In the genomic region with DNA sequence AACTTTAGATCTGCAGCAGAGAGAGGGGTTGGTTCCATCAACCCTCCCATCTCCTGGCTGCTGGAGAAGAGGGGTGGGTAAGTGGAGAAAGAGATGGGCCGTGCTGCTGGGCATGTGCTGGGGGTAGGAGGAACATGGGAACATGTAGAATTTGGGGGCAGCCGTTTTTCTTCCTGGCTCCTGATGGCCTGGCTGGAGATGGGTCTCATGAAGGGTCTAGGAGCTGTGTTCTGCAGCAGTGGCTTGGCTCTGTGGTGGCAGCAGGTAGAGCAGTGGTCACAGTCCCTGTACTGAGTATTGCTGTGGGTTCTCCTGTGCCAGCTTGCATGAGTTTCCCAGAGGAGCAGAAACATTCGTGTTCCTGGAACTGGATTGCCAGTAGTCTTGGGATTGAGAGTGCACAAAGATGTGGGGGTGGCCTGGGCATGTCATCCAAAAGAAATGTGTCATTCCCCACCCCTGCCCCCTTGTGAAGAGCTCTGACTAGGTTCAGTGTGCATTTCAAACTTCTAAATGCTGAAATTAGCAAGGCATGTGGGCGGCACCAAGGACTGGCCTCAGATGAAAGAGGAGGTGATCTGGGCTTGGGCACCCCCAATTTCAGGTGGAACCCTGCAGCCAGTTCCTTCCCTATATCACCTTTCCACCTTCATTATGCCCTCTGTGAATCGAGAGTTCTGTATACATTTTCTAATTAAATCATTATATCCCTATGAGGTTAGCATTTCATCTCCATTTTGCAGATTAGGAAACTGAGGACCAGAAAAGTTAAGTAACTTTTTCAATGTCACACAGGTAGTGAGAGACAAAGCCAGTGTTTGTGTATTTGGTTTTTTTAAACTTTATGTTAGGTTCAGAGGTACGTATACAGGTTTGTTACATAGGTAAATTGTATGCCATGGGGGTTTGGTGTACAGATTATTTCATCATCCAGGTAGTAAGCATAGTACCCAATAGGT, we compare ENCODE assay signal across 8 cellular contexts. TPM values are rescaled to one million over a fixed set of nuclear protein-coding genes. Genes with fewer than 3 reads are reported as not detected.
DNase-seq lines count a peak whose midpoint lies in the region; ATAC-seq, FAIRE-seq and TF ChIP-seq lines count a peak whose summit lies in the region.
"Had no signal": no experiment of that assay in that cellular context is flagged by ENCODE, and none has a peak within 500 bp of the region (broad histone marks: within the 10 kb centered on the region; RNA-seq: fewer than 3 reads in every experiment).

No MANE protein-coding gene starts in this region.

- peaks cover 4 to 25% of the 10 kb centered on the region in 2 experiments; a peak in 4 of 5 replicates for H3K4me1 ChIP-seq in K562 (replicated peaks in 1 of 2; ENCODE audit: control insufficient read depth in 2 of 2, insufficient read depth in 2 of 2, low read length in 2 of 2)

- H3K79me2 ChIP-seq in K562 (ENCODE audit: control insufficient read depth, insufficient read depth, low read length), result no peaks in the 10 kb centered on the region

- H3K27me3 Mint-ChIP-seq in activated CD4-positive, alpha-beta memory T cell treated with anti-CD3 and anti-CD28 coated beads for 36 hours, result peaks cover 47% of the 10 kb centered on the region

- no peaks in the 10 kb centered on the region for H3K9me1 ChIP-seq in K562 (ENCODE audit: control insufficient read depth, insufficient read depth, low read length)

- H3K4me1 Mint-ChIP-seq in activated CD4-positive, alpha-beta memory T cell treated with anti-CD3 and anti-CD28 coated beads for 36 hours (ENCODE audit: low read depth), result peaks cover 9% of the 10 kb centered on the region

- no peak for TF ChIP-seq POLR2A in K562 (conservative IDR thresholded peaks at IDR 0.05)
- no peak for TF ChIP-seq POLR2A in lower leg skin (IDR thresholded peaks at IDR 0.05)

- no peaks in the 10 kb centered on the region for H3K36me3 Mint-ChIP-seq in activated CD4-positive, alpha-beta memory T cell treated with anti-CD3 and anti-CD28 coated beads for 36 hours

- peaks cover 32 to 83% of the 10 kb centered on the region in 2 experiments; a peak in 4 of 5 replicates for H3K27me3 ChIP-seq in K562 (ENCODE audit: control insufficient read depth in 2 of 2, insufficient read depth in 2 of 2, low read length in 2 of 2)

- 1% methylated on average over 6 of the region's 6 CpGs for WGBS in K562 (ENCODE audit: insufficient coverage, low coverage, missing lambda C conversion rate)
- 55 to 64% methylated on average over 6 of the region's 6 CpGs for WGBS in lower leg skin, 2 donors

- DNase-seq in HK-2 (ENCODE audit: unreplicated experiment) (peak; percentile 44), K562 (ENCODE audit: extremely low read depth in 1 of 4, low spot score in 3 of 4) (no peak), lower leg skin (ENCODE audit: low spot score in 2 of 2) (no peak), NCI-H748 treated with DMSO at 0.1 percent for 48 hours (lab: John Stamatoyannopoulos, UW) (no peak)
- no peak for DNase-seq in activated CD4-positive, alpha-beta memory T cell treated with anti-CD3 and anti-CD28 coated beads for 36 hours
- DNase-seq: activated gamma-delta T cell treated with Interleukin-2 at 50 U/mL for 16 hours had no signal

- H3K4me3 Mint-ChIP-seq in activated CD4-positive, alpha-beta memory T cell treated with anti-CD3 and anti-CD28 coated beads for 36 hours, result no peak overlapping the region

- no peak overlapping the region for H3K9ac ChIP-seq in K562 (ENCODE audit: insufficient read depth in 1 of 2, low read depth in 2 of 2, low read length in 2 of 2)

- ATAC-seq in K562, result no peak
- no peak for ATAC-seq in GM21423 (IDR thresholded peaks at IDR 0.05; ENCODE audit: unreplicated experiment)

- H3K27ac ChIP-seq in K562 (ENCODE audit: extremely low read depth, low read depth, low read length), result no peak overlapping the region
- H3K27ac ChIP-seq in temporal lobe (ENCODE audit: low read depth, low read length), result peak overlapping the region; percentile 88

- FAIRE-seq in K562 (lab: Jason Lieb, UNC), result no peak

- BruUV-seq in K562 (replicated peaks; lab: Mats Ljungman, UMichigan), result no TSS peak

- H3K9me3 ChIP-seq in K562 (replicated peaks; ENCODE audit: control insufficient read depth, insufficient read depth, low read depth, low read length), result no peaks in the 10 kb centered on the region

- H3K4me2 ChIP-seq in K562 (ENCODE audit: insufficient read depth, low read length), result no peak overlapping the region

- H3K9me3 Mint-ChIP-seq in activated CD4-positive, alpha-beta memory T cell treated with anti-CD3 and anti-CD28 coated beads for 36 hours, result no peaks in the 10 kb centered on the region

- CTCF ChIA-PET in K562 (lab: Yijun Ruan, JAX; ENCODE audit: low intra/inter-chr PET ratio), result interaction anchor here (0.6 kb wide), 1 partner anchor 70 kb away, joined by 4 read pairs; no protein-coding TSS in a partner anchor
- CTCF ChIA-PET in activated CD4-positive, alpha-beta memory T cell treated with anti-CD3 and anti-CD28 coated beads for 36 hours (lab: Charles Lee), result interaction anchor here (1.2 to 1.3 kb wide), 2 partner anchors 19 to 70 kb away, joined by 3 to 7 read pairs; no protein-coding TSS in a partner anchor

- H3K4me3 ChIP-seq in K562 (no peak overlapping the region), lower leg skin (ENCODE audit: low read depth, poor library complexity, severe bottlenecking) (peak overlapping the region; percentile 78)

- no peak for TF ChIP-seq RAD21 in K562 (CRISPR knock-in tag; conservative IDR thresholded peaks at IDR 0.05 in 1 of 2, IDR thresholded peaks at IDR 0.05 in 1 of 2)

- H3K27ac Mint-ChIP-seq in activated CD4-positive, alpha-beta memory T cell treated with anti-CD3 and anti-CD28 coated beads for 36 hours, result no peak overlapping the region

- TF ChIP-seq CTCF in K562 (IDR thresholded peaks at IDR 0.05 in 2 of 3, conservative IDR thresholded peaks at IDR 0.05 in 1 of 3; ENCODE audit: insufficient read depth in 2 of 3, low read depth in 1 of 3, low read length in 3 of 3) (no peak), lower leg skin (IDR thresholded peaks at IDR 0.05) (no peak)

- no peak for TF ChIP-seq EP300 in K562 (IDR thresholded peaks at IDR 0.05; ENCODE audit: low read length)

- no peaks in the 10 kb centered on the region for H3K36me3 ChIP-seq in K562 (ENCODE audit: control insufficient read depth, insufficient read depth, low read length)

- intact Hi-C loops in K562 (cut with micrococcal nuclease) (no loop called here), lower leg skin (cut with DNase I; ENCODE audit: low total_unique reads) (no loop called here)
- intact Hi-C loops in activated CD4-positive, alpha-beta memory T cell treated with anti-CD3 and anti-CD28 coated beads for 36 hours (cut with micrococcal nuclease), result loop anchor here (1.0 to 10.0 kb wide), 2 partner anchors 8 to 368 kb away; no protein-coding TSS in a partner anchor

- POLR2A ChIA-PET in K562 (lab: Yijun Ruan, JAX), result interaction anchor here (0.6 to 1.2 kb wide), 3 partner anchors 8 to 647 kb away, joined by 3 to 4 read pairs (median 3); no protein-coding TSS in a partner anchor
- POLR2A ChIA-PET in activated CD4-positive, alpha-beta memory T cell treated with anti-CD3 and anti-CD28 coated beads for 36 hours (lab: Charles Lee), result no interaction called here

- in situ Hi-C loops in K562 (cut with MboI), result no loop called here

- no peak overlapping the region for H2AFZ ChIP-seq in K562 (ENCODE audit: low read depth, low read length)

- H4K20me1 ChIP-seq in K562 (replicated peaks; ENCODE audit: control insufficient read depth, insufficient read depth, low read length), result no peaks in the 10 kb centered on the region

TF ChIP-seq in K562, 482 proteins besides CTCF, POLR2A, EP300 and RAD21 (continues in another document):
- TF ChIP-seq BRD9 (IDR thresholded peaks at IDR 0.05; ENCODE audit: low read depth, partially characterized antibody), result no peak
- no peak for TF ChIP-seq MTF1 (CRISPR knock-in tag; IDR thresholded peaks at IDR 0.05; ENCODE audit: borderline replicate concordance)
- TF ChIP-seq SMAD1 (IDR thresholded peaks at IDR 0.05; ENCODE audit: low read depth, low read length, partially characterized antibody), result no peak
- peak; percentile 70 for TF ChIP-seq RBM25 (IDR thresholded peaks at IDR 0.05; ENCODE audit: low read depth, low read length, severe bottlenecking)
- TF ChIP-seq ELF2 (CRISPR knock-in tag; IDR thresholded peaks at IDR 0.05), result no peak
- no peak for TF ChIP-seq RCOR1 (IDR thresholded peaks at IDR 0.05; ENCODE audit: borderline replicate concordance in 1 of 2, low read depth in 2 of 2, low read length in 2 of 2)
- no peak for TF ChIP-seq SMARCA5 (IDR thresholded peaks at IDR 0.05)
- TF ChIP-seq NRF1 (conservative IDR thresholded peaks at IDR 0.05 in 1 of 2, IDR thresholded peaks at IDR 0.05 in 1 of 2), result no peak
- TF ChIP-seq CEBPB (tag; IDR thresholded peaks at IDR 0.05), result peak; percentile 40
- no peak for TF ChIP-seq RBM15 (IDR thresholded peaks at IDR 0.05; ENCODE audit: insufficient read depth, low read length)
- TF ChIP-seq KLF10 (CRISPR knock-in tag; IDR thresholded peaks at IDR 0.05), result no peak
- TF ChIP-seq KDM1A (IDR thresholded peaks at IDR 0.05), result peak in 1 of 2 experiments; percentile 23; a peak in 1 of 4 replicates
- TF ChIP-seq MCM7 (IDR thresholded peaks at IDR 0.05), result no peak
- TF ChIP-seq ZNF197 (CRISPR knock-in tag; IDR thresholded peaks at IDR 0.05; ENCODE audit: low read depth), result no peak
- TF ChIP-seq SNIP1 (IDR thresholded peaks at IDR 0.05; ENCODE audit: low read depth), result no peak

RNA-seq across cellular contexts. Expression of a gene that starts 2.1 kb away (rescaled TPM):
- total RNA-seq in K562 (2011; cell fraction: chromatin; rRNA removed; ENCODE audit: low replicate concordance), result 0.11 and 0.12 TPM in 2 replicates
- total RNA-seq in K562 (2011; cell fraction: nucleolus; rRNA removed), result 0.13 and 0.17 TPM in 2 replicates
- 0.15 TPM in 2 replicates for total RNA-seq in K562 (2011; cell fraction: nucleoplasm; rRNA removed)
- total RNA-seq in K562 (2014; rRNA removed), result 0.23 and 0.33 TPM in 2 replicates
- total RNA-seq in K562 (2014; rRNA removed; fragmentation: Illumina TruSeq; extraction: Trizol), result 0.13 and 0.15 TPM in 2 replicates
- total RNA-seq in K562 (2015; rRNA removed; fragmentation: Illumina TruSeq; extraction: Trizol), result 1.3 TPM in 2 replicates
- total RNA-seq in K562 (2021), result 0.38 and 0.42 TPM in 2 replicates
- 0.06 and 0.18 TPM in 2 replicates for polyA plus RNA-seq in K562 (2011; rRNA removed)
- 0.01 and 0.13 TPM in 2 replicates for polyA plus RNA-seq in K562 (2011; cell fraction: cytosol; rRNA removed)
- 0.04 and 0.20 TPM in 2 replicates for polyA plus RNA-seq in K562 (2011; cell fraction: nucleus; rRNA removed)
- 0.43 and 0.76 TPM in 2 replicates for polyA plus RNA-seq in K562 (2012)
- polyA plus RNA-seq in K562 (2014; fragmentation: Illumina TruSeq; extraction: Trizol), result 0.17 and 0.18 TPM in 2 replicates
- polyA plus RNA-seq in K562 (2014; fragmentation: Nextera tagmentation; extraction: Ambion mirVana), result under 1 TPM; 0.01 to 0.04 TPM
- 0.07 and 0.34 TPM in 2 replicates for polyA plus RNA-seq in K562 (2014; rRNA removed)
- 0.04 and 0.51 TPM in 2 replicates for polyA minus RNA-seq in K562 (2011; rRNA and poly(A)+ RNA removed)
- 0.10 and 0.55 TPM in 2 replicates for polyA minus RNA-seq in K562 (2011; cell fraction: cytosol; rRNA and poly(A)+ RNA removed)
- polyA minus RNA-seq in K562 (2011; cell fraction: nucleus; rRNA and poly(A)+ RNA removed), result 0.13 and 0.78 TPM in 2 replicates
- 10 to 100 TPM; 15.7 to 33.0 (median 20.6) TPM for total RNA-seq in lower leg skin
- total RNA-seq in temporal lobe, result 5.4 TPM
- total RNA-seq in activated CD4-positive, alpha-beta memory T cell treated with anti-CD3 and anti-CD28 coated beads for 36 hours, result under 1 TPM; 0.19 to 0.31 TPM
